43 cellular contexts compared by ENCODE assay signal in genomic region chr11:20612416-20612815, GRCh38. TPM values are rescaled to one million over a fixed set of nuclear protein-coding genes. Genes with fewer than 3 reads are reported as not detected.
"Had no signal": no experiment of that assay in that cellular context is flagged by ENCODE, and none has a peak within 500 bp of the region (broad histone marks: within the 10 kb centered on the region; RNA-seq: fewer than 3 reads in every experiment).

No MANE protein-coding gene starts in this region.

- H3K27ac ChIP-seq: adrenal gland, ascending aorta, body of pancreas, brain microvascular endothelial cell, breast epithelium, cardiac muscle cell had no signal

- FAIRE-seq: astrocyte, bronchial epithelial cell had no signal

- ATAC-seq: activated naive CD4-positive, alpha-beta T cell treated with anti-CD3 and anti-CD28 coated beads, Interleukin-2, amount 50 U/mL, for 72 hours; activated naive CD8-positive, alpha-beta T cell treated with anti-CD3 and anti-CD28 coated beads, Interleukin-2, amount 50 U/mL, for 24 hours; activated T-cell treated with anti-CD3 and anti-CD28 coated beads, Interleukin-2, amount 50 U/mL, for 4 hours; activated T-cell treated with anti-CD3 and anti-CD28 coated beads, Interleukin-2, amount 50 U/mL, for 72 hours; activated T-helper 17 cell treated with anti-CD3 and anti-CD28 coated beads, Interleukin-2, amount 50 U/mL, for 72 hours; body of pancreas had no signal

- H3K4me3 ChIP-seq: adrenal gland, ascending aorta, body of pancreas, breast epithelium, cardiac muscle cell had no signal

- H3K4me3 Mint-ChIP-seq: activated naive CD4-positive, alpha-beta T cell treated with anti-CD3 and anti-CD28 coated beads for 36 hours; activated naive CD4-positive, alpha-beta T cell treated with anti-CD3 and anti-CD28 coated beads, Interleukin-2, amount 10 ng/mL, durations not matched to agents 7 days and 5 days; activated naive CD4-positive, alpha-beta T cell treated with anti-CD3 and anti-CD28 coated beads, Interleukin-2, amount 50 U/mL, for 24 hours; activated naive CD8-positive, alpha-beta T cell; activated naive CD8-positive, alpha-beta T cell treated with anti-CD3 and anti-CD28 coated beads for 36 hours; activated naive CD8-positive, alpha-beta T cell treated with anti-CD3 and anti-CD28 coated beads, Interleukin-2, amount 10 ng/mL, durations not matched to agents 7 days and 5 days; activated naive CD8-positive, alpha-beta T cell treated with anti-CD3 and anti-CD28 coated beads, Interleukin-2, amount 50 U/mL, for 24 hours; activated T-cell treated with anti-CD3 and anti-CD28 coated beads, Interleukin-2, amount 50 U/mL, for 24 hours; activated T-cell treated with anti-CD3 and anti-CD28 coated beads, Interleukin-2, amount 50 U/mL, for 4 hours; activated T-cell treated with anti-CD3 and anti-CD28 coated beads, Interleukin-2, amount 50 U/mL, for 72 hours; activated T-helper 1 cell treated with anti-CD3 and anti-CD28 coated beads, Interleukin-12 subunit alpha, Interleukin-12 subunit beta, Interleukin-2, Interleukin-4 antibody, amounts not matched to agents 30 ng/mL and 10 ng/mL and 1 ng/mL, durations not matched to agents 14 hours and 24 hours and 36 hours; activated T-helper 17 cell treated with anti-CD3 and anti-CD28 coated beads, Interleukin-2, amount 50 U/mL, for 72 hours; brain; central memory CD8-positive, alpha-beta T cell had no signal

- H3K36me3 Mint-ChIP-seq: activated naive CD4-positive, alpha-beta T cell treated with anti-CD3 and anti-CD28 coated beads, Interleukin-2, amount 10 ng/mL, durations not matched to agents 7 days and 5 days; activated naive CD4-positive, alpha-beta T cell treated with anti-CD3 and anti-CD28 coated beads, Interleukin-2, amount 50 U/mL, for 24 hours; activated naive CD4-positive, alpha-beta T cell treated with anti-CD3 and anti-CD28 coated beads, Interleukin-2, amount 50 U/mL, for 72 hours; activated naive CD8-positive, alpha-beta T cell; activated naive CD8-positive, alpha-beta T cell treated with anti-CD3 and anti-CD28 coated beads for 36 hours; activated naive CD8-positive, alpha-beta T cell treated with anti-CD3 and anti-CD28 coated beads, Interleukin-2, amount 10 ng/mL, durations not matched to agents 7 days and 5 days; brain had no signal

- DNase-seq: activated effector memory CD4-positive, alpha-beta T cell treated with anti-CD3 and anti-CD28 coated beads, Interleukin-2, amount 50 U/mL, for 16 hours; activated effector memory CD4-positive, alpha-beta T cell treated with Interleukin-2 at 50 U/mL for 16 hours; activated gamma-delta T cell; activated gamma-delta T cell treated with Interleukin-2 at 50 U/mL for 16 hours; activated naive CD4-positive, alpha-beta T cell; activated naive CD4-positive, alpha-beta T cell treated with anti-CD3 and anti-CD28 coated beads for 36 hours; activated naive CD4-positive, alpha-beta T cell treated with anti-CD3 and anti-CD28 coated beads, Interleukin-2, amount 10 ng/mL, durations not matched to agents 7 days and 5 days; activated naive CD4-positive, alpha-beta T cell treated with anti-CD3 and anti-CD28 coated beads, Interleukin-2, amount 50 U/mL, for 16 hours; activated naive CD4-positive, alpha-beta T cell treated with Interleukin-2 at 50 U/mL for 16 hours; activated naive CD8-positive, alpha-beta T cell treated with anti-CD3 and anti-CD28 coated beads for 36 hours; activated naive CD8-positive, alpha-beta T cell treated with anti-CD3 and anti-CD28 coated beads, Interleukin-2, amount 10 ng/mL, durations not matched to agents 7 days and 5 days; activated naive CD8-positive, alpha-beta T cell treated with anti-CD3 and anti-CD28 coated beads, Interleukin-2, amount 50 U/mL, for 24 hours; activated T-cell treated with anti-CD3 and anti-CD28 coated beads for 4 hours; activated T-cell treated with anti-CD3 and anti-CD28 coated beads, Interleukin-2, amount 50 U/mL, for 24 hours; activated T-cell treated with anti-CD3 and anti-CD28 coated beads, Interleukin-2, amount 50 U/mL, for 4 hours; activated T-cell treated with anti-CD3 and anti-CD28 coated beads, Interleukin-2, amount 50 U/mL, for 48 hours; activated T-cell treated with anti-CD3 and anti-CD28 coated beads, Interleukin-2, amount 50 U/mL, for 72 hours; adrenal gland; amniotic stem cell; amygdala; anterior cingulate cortex; aorta; body of pancreas; brain microvascular endothelial cell; caudate nucleus; central memory CD4-positive, alpha-beta T cell; cerebellar nuclear complex had no signal

- H3K27ac Mint-ChIP-seq: activated naive CD4-positive, alpha-beta T cell treated with anti-CD3 and anti-CD28 coated beads for 36 hours; activated naive CD4-positive, alpha-beta T cell treated with anti-CD3 and anti-CD28 coated beads, Interleukin-2, amount 10 ng/mL, durations not matched to agents 7 days and 5 days; activated naive CD4-positive, alpha-beta T cell treated with anti-CD3 and anti-CD28 coated beads, Interleukin-2, amount 50 U/mL, for 24 hours; activated naive CD4-positive, alpha-beta T cell treated with anti-CD3 and anti-CD28 coated beads, Interleukin-2, amount 50 U/mL, for 72 hours; activated naive CD8-positive, alpha-beta T cell; activated naive CD8-positive, alpha-beta T cell treated with anti-CD3 and anti-CD28 coated beads for 36 hours; activated naive CD8-positive, alpha-beta T cell treated with anti-CD3 and anti-CD28 coated beads, Interleukin-2, amount 10 ng/mL, durations not matched to agents 7 days and 5 days; activated naive CD8-positive, alpha-beta T cell treated with anti-CD3 and anti-CD28 coated beads, Interleukin-2, amount 50 U/mL, for 24 hours; activated T-cell treated with anti-CD3 and anti-CD28 coated beads, Interleukin-2, amount 50 U/mL, for 24 hours; activated T-cell treated with anti-CD3 and anti-CD28 coated beads, Interleukin-2, amount 50 U/mL, for 72 hours; activated T-helper 1 cell treated with anti-CD3 and anti-CD28 coated beads, Interleukin-12 subunit alpha, Interleukin-12 subunit beta, Interleukin-2, Interleukin-4 antibody, amounts not matched to agents 30 ng/mL and 10 ng/mL and 1 ng/mL, durations not matched to agents 14 hours and 24 hours and 36 hours; activated T-helper 17 cell treated with anti-CD3 and anti-CD28 coated beads, Interleukin-2, amount 50 U/mL, for 72 hours; activated T-helper 2 cell treated with anti-CD3 and anti-CD28 coated beads, Interferon-gamma antibody, Interleukin-2, Interleukin-4, amounts not matched to agents 10 μg/mL and 5 μg/mL and 100 μg/mL, durations not matched to agents 14 hours and 24 hours and 36 hours; brain had no signal

- H3K9me3 ChIP-seq: adrenal gland, ascending aorta, body of pancreas, breast epithelium had no signal

- H3K36me3 ChIP-seq: adrenal gland, ascending aorta, brain microvascular endothelial cell, breast epithelium, cardiac muscle cell had no signal

- H3K9me3 Mint-ChIP-seq: activated naive CD4-positive, alpha-beta T cell treated with anti-CD3 and anti-CD28 coated beads for 36 hours; activated naive CD4-positive, alpha-beta T cell treated with anti-CD3 and anti-CD28 coated beads, Interleukin-2, amount 10 ng/mL, durations not matched to agents 7 days and 5 days; activated naive CD4-positive, alpha-beta T cell treated with anti-CD3 and anti-CD28 coated beads, Interleukin-2, amount 50 U/mL, for 24 hours; activated naive CD4-positive, alpha-beta T cell treated with anti-CD3 and anti-CD28 coated beads, Interleukin-2, amount 50 U/mL, for 72 hours; activated naive CD8-positive, alpha-beta T cell treated with anti-CD3 and anti-CD28 coated beads for 36 hours; activated naive CD8-positive, alpha-beta T cell treated with anti-CD3 and anti-CD28 coated beads, Interleukin-2, amount 10 ng/mL, durations not matched to agents 7 days and 5 days; activated naive CD8-positive, alpha-beta T cell treated with anti-CD3 and anti-CD28 coated beads, Interleukin-2, amount 50 U/mL, for 24 hours; activated T-cell treated with anti-CD3 and anti-CD28 coated beads, Interleukin-2, amount 50 U/mL, for 24 hours; activated T-cell treated with anti-CD3 and anti-CD28 coated beads, Interleukin-2, amount 50 U/mL, for 4 hours; activated T-cell treated with anti-CD3 and anti-CD28 coated beads, Interleukin-2, amount 50 U/mL, for 72 hours; activated T-helper 1 cell treated with anti-CD3 and anti-CD28 coated beads, Interleukin-12 subunit alpha, Interleukin-12 subunit beta, Interleukin-2, Interleukin-4 antibody, amounts not matched to agents 30 ng/mL and 10 ng/mL and 1 ng/mL, durations not matched to agents 14 hours and 24 hours and 36 hours; activated T-helper 17 cell treated with anti-CD3 and anti-CD28 coated beads, Interleukin-2, amount 50 U/mL, for 72 hours; activated T-helper 2 cell treated with anti-CD3 and anti-CD28 coated beads, Interferon-gamma antibody, Interleukin-2, Interleukin-4, amounts not matched to agents 10 μg/mL and 5 μg/mL and 100 μg/mL, durations not matched to agents 14 hours and 24 hours and 36 hours; brain; central memory CD8-positive, alpha-beta T cell had no signal

- H3K27me3 ChIP-seq: ascending aorta had no signal

- H3K4me1 ChIP-seq: ascending aorta, breast epithelium had no signal

RNA-seq across cellular contexts. Expression of gene SLC6A5, which starts 13.0 kb away (rescaled TPM):
- total RNA-seq: activated naive CD4-positive, alpha-beta T cell treated with anti-CD3 and anti-CD28 coated beads for 36 hours; activated naive CD4-positive, alpha-beta T cell treated with anti-CD3 and anti-CD28 coated beads, Interleukin-2, amount 50 U/mL, for 72 hours; activated naive CD8-positive, alpha-beta T cell treated with anti-CD3 and anti-CD28 coated beads for 36 hours; activated naive CD8-positive, alpha-beta T cell treated with anti-CD3 and anti-CD28 coated beads, Interleukin-2, amount 10 ng/mL, durations not matched to agents 7 days and 5 days; activated T-cell treated with anti-CD3 and anti-CD28 coated beads, Interleukin-2, amount 50 U/mL, for 4 hours; activated T-cell treated with anti-CD3 and anti-CD28 coated beads, Interleukin-2, amount 50 U/mL, for 72 hours; activated T-helper 1 cell treated with anti-CD3 and anti-CD28 coated beads, Interleukin-12 subunit alpha, Interleukin-12 subunit beta, Interleukin-2, Interleukin-4 antibody, amounts not matched to agents 30 ng/mL and 10 ng/mL and 1 ng/mL, durations not matched to agents 14 hours and 24 hours and 36 hours; activated T-helper 17 cell treated with anti-CD3 and anti-CD28 coated beads, Interleukin-2, amount 50 U/mL, for 72 hours; activated T-helper 2 cell treated with anti-CD3 and anti-CD28 coated beads, Interferon-gamma antibody, Interleukin-2, Interleukin-4, amounts not matched to agents 10 μg/mL and 5 μg/mL and 100 μg/mL, durations not matched to agents 14 hours and 24 hours and 36 hours; aorta; ascending aorta; astrocyte; body of pancreas; breast epithelium; bronchial epithelial cell; cardiac muscle cell; cardiac septum; chondrocyte had no signal
- polyA plus RNA-seq: adipose tissue, aorta, cardiac muscle cell had no signal

RNA-seq across cellular contexts. Expression of gene NELL1, which starts 57.0 kb away (rescaled TPM):
- total RNA-seq: activated naive CD4-positive, alpha-beta T cell treated with anti-CD3 and anti-CD28 coated beads for 36 hours; activated naive CD4-positive, alpha-beta T cell treated with anti-CD3 and anti-CD28 coated beads, Interleukin-2, amount 50 U/mL, for 72 hours; activated naive CD8-positive, alpha-beta T cell treated with anti-CD3 and anti-CD28 coated beads for 36 hours; activated naive CD8-positive, alpha-beta T cell treated with anti-CD3 and anti-CD28 coated beads, Interleukin-2, amount 10 ng/mL, durations not matched to agents 7 days and 5 days; activated T-cell treated with anti-CD3 and anti-CD28 coated beads, Interleukin-2, amount 50 U/mL, for 4 hours; activated T-cell treated with anti-CD3 and anti-CD28 coated beads, Interleukin-2, amount 50 U/mL, for 72 hours; activated T-helper 1 cell treated with anti-CD3 and anti-CD28 coated beads, Interleukin-12 subunit alpha, Interleukin-12 subunit beta, Interleukin-2, Interleukin-4 antibody, amounts not matched to agents 30 ng/mL and 10 ng/mL and 1 ng/mL, durations not matched to agents 14 hours and 24 hours and 36 hours; activated T-helper 17 cell treated with anti-CD3 and anti-CD28 coated beads, Interleukin-2, amount 50 U/mL, for 72 hours; ascending aorta; body of pancreas; bronchial epithelial cell; cardiac septum; chondrocyte had no signal
- polyA plus RNA-seq: aorta had no signal
